ENCODE assay signal across 10 cellular contexts in genomic region chr2:135076556-135076955, GRCh38. TPM values are rescaled to one million over a fixed set of nuclear protein-coding genes. Genes with fewer than 3 reads are reported as not detected.
"Had no signal": no experiment of that assay in that cellular context is flagged by ENCODE, and none has a peak within 500 bp of the region (broad histone marks: within the 10 kb centered on the region; RNA-seq: fewer than 3 reads in every experiment).

No MANE protein-coding gene starts in this region.

- DNase-seq: H9, HCEC 1CT, HFFc6, KG1 had no signal

- H3K27ac ChIP-seq: HL-60 had no signal

- ATAC-seq: GM23338 had no signal

- H3K4me1 Mint-ChIP-seq: GM23338, H9 had no signal

- H3K27me3 Mint-ChIP-seq: IgD-negative memory B cell had no signal

- H3K4me3 Mint-ChIP-seq: GM23338, H9, HFFc6 had no signal

- FAIRE-seq: H1, H54 had no signal

- H3K4me2 ChIP-seq: GM23338 had no signal

- H3K27ac Mint-ChIP-seq: GM23338, HFFc6, IgD-negative memory B cell had no signal

- H2AFZ ChIP-seq: GM23338 had no signal

- H3K4me3 ChIP-seq: GM23338 had no signal

RNA-seq across cellular contexts. Expression of gene MAP3K19, which starts 29.3 kb away (rescaled TPM):
- total RNA-seq: GM23338, H1, H9, HFFc6, HT1080 had no signal
- polyA plus RNA-seq: GM23338, H1, IgD-negative memory B cell had no signal
